28 cellular contexts compared by ENCODE assay signal in the genomic region with DNA sequence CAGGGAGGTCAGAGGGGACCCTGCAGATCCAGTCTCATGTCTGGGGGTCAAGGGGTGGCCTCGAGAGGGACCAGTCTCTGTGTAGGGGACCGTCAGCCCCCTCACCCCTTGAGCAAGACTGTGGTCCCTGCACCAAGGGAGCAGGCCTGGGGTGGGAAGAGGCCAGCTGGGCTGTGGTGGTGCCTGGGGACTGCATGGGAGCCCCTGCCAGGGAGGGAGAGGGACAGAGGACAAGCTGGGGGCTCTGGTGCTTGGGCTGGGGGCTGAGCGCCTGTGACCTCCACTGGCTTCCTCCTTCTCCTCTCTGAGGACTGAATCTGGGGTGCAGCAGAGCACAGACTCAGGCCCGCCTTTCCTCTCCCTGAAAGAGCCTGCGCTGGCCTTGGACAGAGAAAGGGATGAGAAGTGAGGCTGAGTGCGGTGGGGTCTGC. TPM values are rescaled to one million over a fixed set of nuclear protein-coding genes. Genes with fewer than 3 reads are reported as not detected.
DNase-seq lines count a peak whose midpoint lies in the region; TF ChIP-seq lines count a peak whose summit lies in the region.
"Had no signal": no experiment of that assay in that cellular context is flagged by ENCODE, and none has a peak within 500 bp of the region (broad histone marks: within the 10 kb centered on the region; RNA-seq: fewer than 3 reads in every experiment).

No MANE protein-coding gene starts in this region.

- H3K4me1 Mint-ChIP-seq in CD14-positive monocyte: peaks cover 28% of the 10 kb centered on the region
- peaks cover 40% of the 10 kb centered on the region for H3K4me1 Mint-ChIP-seq in dendritic cell treated with granulocyte-macrophage colony-stimulating factor and Interleukin-4, amounts not matched to agents 40 ng/mL and 50 ng/mL, for 4 days (ENCODE audit: low read depth)
- H3K4me1 Mint-ChIP-seq: brain, neural crest cell had no signal

- no peak overlapping the region for H3K18ac ChIP-seq in trophoblast cell (ENCODE audit: low read length)

- H2BK120ac ChIP-seq in trophoblast cell (ENCODE audit: insufficient read depth, low read length, poor library complexity): no peak overlapping the region

- intact Hi-C loops in CD14-positive monocyte (cut with micrococcal nuclease): loop anchor here (5.0 to 10.0 kb wide), 2 partner anchors 50 to 212 kb away; partner anchors contain the start of gene LAMTOR4 (in 1 of the 2)
- intact Hi-C loops in dendritic cell treated with granulocyte-macrophage colony-stimulating factor and Interleukin-4, amounts not matched to agents 40 ng/mL and 50 ng/mL, for 4 days (cut with micrococcal nuclease): no loop called here

- no peak overlapping the region for H2AK5ac ChIP-seq in trophoblast cell (ENCODE audit: low read length)

- peaks cover 45% of the 10 kb centered on the region for H4K20me1 ChIP-seq in BLaER1

- 0 out of 2 replicates have a peak overlapping the region, but pooled peaks have one; percentile 13 for H3K27ac ChIP-seq in BLaER1
- H3K27ac ChIP-seq in trophoblast cell (ENCODE audit: low read depth, low read length): no peak overlapping the region
- H3K27ac ChIP-seq: right atrium auricular region, transverse colon had no signal

- no CpG with 5 or more reads among the region's 6 CpGs for WGBS in trophoblast cell (ENCODE audit: extremely low coverage, insufficient coverage, insufficient read length)

- H3K79me2 ChIP-seq in trophoblast cell (ENCODE audit: control insufficient read depth, insufficient read depth, low read length, poor library complexity): no peaks in the 10 kb centered on the region

- H2AFZ ChIP-seq in trophoblast cell (ENCODE audit: insufficient read depth, low read length, poor library complexity): no peak overlapping the region

- no peak for TF ChIP-seq CTCF in CD14-positive monocyte (IDR thresholded peaks at IDR 0.05)

- H3K4me3 Mint-ChIP-seq in CD14-positive monocyte: no peak overlapping the region
- no peak overlapping the region for H3K4me3 Mint-ChIP-seq in dendritic cell treated with granulocyte-macrophage colony-stimulating factor and Interleukin-4, amounts not matched to agents 40 ng/mL and 50 ng/mL, for 4 days
- H3K4me3 Mint-ChIP-seq: brain; CD4-positive, CD25-positive, alpha-beta regulatory T cell; neural crest cell; T-helper 17 cell had no signal

- H3K79me1 ChIP-seq in trophoblast cell (ENCODE audit: low read length): no peaks in the 10 kb centered on the region

- DNase-seq in CD14-positive monocyte (ENCODE audit: low spot score): no peak
- DNase-seq in trophoblast cell: no peak
- DNase-seq in AG20443 (ENCODE audit: low spot score): no peak
- no peak for DNase-seq in kidney tubule cell (ENCODE audit: low spot score)
- DNase-seq in cerebellum (ENCODE audit: low spot score): no peak
- DNase-seq: activated CD4-positive, alpha-beta T cell treated with anti-CD3 and anti-CD28 coated beads, Interleukin-2, amount 50 U/mL, for 4 hours; activated CD8-positive, alpha-beta memory T cell treated with anti-CD3 and anti-CD28 coated beads, Interleukin-2, amount 50 U/mL, for 48 hours; CD4-positive, CD25-positive, alpha-beta regulatory T cell; DMS79 treated with DMSO at 0.1 percent for 48 hours; GDM1; hypothalamus; Kasumi-1; NCI-H1417; NCI-H2029; NCI-H524; OCI-M1; stimulated activated CD4-positive, alpha-beta T cell treated with anti-CD3 and anti-CD28 coated beads, Interleukin-1b, Interleukin-23, amount 100 ng/mL, for 48 hours; stimulated activated CD8-positive, alpha-beta memory T cell treated with anti-CD3 and anti-CD28 coated beads, Interleukin-4, amount 100 ng/mL, for 48 hours; T-helper 17 cell; transverse colon had no signal

- H3K9ac ChIP-seq in BLaER1: peak overlapping the region; percentile 29; the same call in 1 of the 2 replicates
- no peak overlapping the region for H3K9ac ChIP-seq in trophoblast cell (ENCODE audit: low read length)

- H3K4me3 ChIP-seq in BLaER1 (no peak overlapping the region), trophoblast cell (ENCODE audit: low read depth, low read length) (peak overlapping the region; percentile 30)
- H3K4me3 ChIP-seq: right atrium auricular region, smooth muscle cell, transverse colon had no signal

- H3K27me3 ChIP-seq in BLaER1: no peaks in the 10 kb centered on the region
- H3K27me3 ChIP-seq in trophoblast cell (ENCODE audit: insufficient read depth, low read length): no peaks in the 10 kb centered on the region
- H3K27me3 ChIP-seq: right atrium auricular region, transverse colon had no signal

- no peaks in the 10 kb centered on the region for H3K9me3 Mint-ChIP-seq in CD14-positive monocyte
- no peaks in the 10 kb centered on the region for H3K9me3 Mint-ChIP-seq in dendritic cell treated with granulocyte-macrophage colony-stimulating factor and Interleukin-4, amounts not matched to agents 40 ng/mL and 50 ng/mL, for 4 days
- H3K9me3 Mint-ChIP-seq: activated T-helper 2 cell treated with anti-CD3 and anti-CD28 coated beads, Interferon-gamma antibody, Interleukin-2, Interleukin-4, amounts not matched to agents 10 μg/mL and 5 μg/mL and 100 μg/mL, durations not matched to agents 14 hours and 24 hours and 36 hours; brain; CD4-positive, CD25-positive, alpha-beta regulatory T cell; neural crest cell had no signal

- no peak overlapping the region for H3K4ac ChIP-seq in trophoblast cell (ENCODE audit: low read depth, low read length)

- peaks cover 60 to 92% of the 10 kb centered on the region in 2 donors for H3K36me3 Mint-ChIP-seq in CD14-positive monocyte
- H3K36me3 Mint-ChIP-seq in dendritic cell treated with granulocyte-macrophage colony-stimulating factor and Interleukin-4, amounts not matched to agents 40 ng/mL and 50 ng/mL, for 4 days (ENCODE audit: low read depth): peaks cover 100% of the 10 kb centered on the region

- peaks cover 0 to 3% (median 2%) of the 10 kb centered on the region in 3 donors for H3K27me3 Mint-ChIP-seq in CD14-positive monocyte (ENCODE audit: low read depth in 3 of 3)
- no peaks in the 10 kb centered on the region for H3K27me3 Mint-ChIP-seq in dendritic cell treated with granulocyte-macrophage colony-stimulating factor and Interleukin-4, amounts not matched to agents 40 ng/mL and 50 ng/mL, for 4 days
- H3K27me3 Mint-ChIP-seq: brain; CD4-positive, CD25-positive, alpha-beta regulatory T cell; T-helper 17 cell had no signal

- H2BK12ac ChIP-seq in trophoblast cell (ENCODE audit: low read length): no peak overlapping the region

- H3K9me3 ChIP-seq in BLaER1: no peaks in the 10 kb centered on the region
- H3K9me3 ChIP-seq in trophoblast cell (ENCODE audit: insufficient read depth, low read depth, low read length): peaks cover 3% of the 10 kb centered on the region
- H3K9me3 ChIP-seq: right atrium auricular region, transverse colon had no signal

- H4K8ac ChIP-seq in trophoblast cell (ENCODE audit: low read depth, low read length): no peak overlapping the region

- H3K14ac ChIP-seq in trophoblast cell (ENCODE audit: low read length): no peak overlapping the region

- no peak overlapping the region for H4K12ac ChIP-seq in trophoblast cell (ENCODE audit: low read depth, low read length)

- H3K4me2 ChIP-seq in BLaER1: no peak overlapping the region
- H3K4me2 ChIP-seq in trophoblast cell (ENCODE audit: low read length): no peak overlapping the region
- H3K4me2 ChIP-seq: smooth muscle cell had no signal

- H4K91ac ChIP-seq in trophoblast cell (ENCODE audit: low read depth, low read length): no peak overlapping the region

- H3K36me3 ChIP-seq in BLaER1 (peaks cover 100% of the 10 kb centered on the region), trophoblast cell (ENCODE audit: control insufficient read depth in 1 of 2, insufficient read depth in 2 of 2, low read length in 2 of 2) (peaks cover 83 to 91% of the 10 kb centered on the region in 2 experiments)

- no peak overlapping the region for H2BK5ac ChIP-seq in trophoblast cell (ENCODE audit: low read depth, low read length, poor library complexity)

- no peak overlapping the region for H3K23ac ChIP-seq in trophoblast cell (ENCODE audit: low read length)

- H3K4me1 ChIP-seq in BLaER1 (peaks cover 4% of the 10 kb centered on the region; the same call in 1 of the 2 replicates), trophoblast cell (ENCODE audit: control insufficient read depth in 1 of 2, insufficient read depth in 2 of 2, low read length in 2 of 2) (no peaks in the 10 kb centered on the region)
- H3K4me1 ChIP-seq: right atrium auricular region, transverse colon had no signal

- peak overlapping the region in 4 of 7 donors; percentile 5 to 83 (median 50) for H3K27ac Mint-ChIP-seq in CD14-positive monocyte
- H3K27ac Mint-ChIP-seq in dendritic cell treated with granulocyte-macrophage colony-stimulating factor and Interleukin-4, amounts not matched to agents 40 ng/mL and 50 ng/mL, for 4 days: peak overlapping the region; percentile 61
- H3K27ac Mint-ChIP-seq: activated T-helper 2 cell treated with anti-CD3 and anti-CD28 coated beads, Interferon-gamma antibody, Interleukin-2, Interleukin-4, amounts not matched to agents 10 μg/mL and 5 μg/mL and 100 μg/mL, durations not matched to agents 14 hours and 24 hours and 36 hours; brain; CD4-positive, CD25-positive, alpha-beta regulatory T cell; T-helper 17 cell had no signal

RNA-seq across cellular contexts. Expression of gene PILRB, which starts 0.8 kb away (rescaled TPM):
- 1 to 10 TPM; 1.7 to 2.2 TPM for polyA plus RNA-seq in CD14-positive monocyte
- 16.4 and 18.2 TPM in 2 replicates for polyA plus RNA-seq in trophoblast cell (2013)
- total RNA-seq in cerebellum: 18.4 TPM

RNA-seq across cellular contexts. Expression of gene PILRA, which starts 16.1 kb away (rescaled TPM):
- 100 to 1,000 TPM; 364 to 491 TPM for polyA plus RNA-seq in CD14-positive monocyte
- 2.5 and 2.9 TPM in 2 replicates for polyA plus RNA-seq in trophoblast cell (2013)
- total RNA-seq in cerebellum: 3.3 TPM

RNA-seq across cellular contexts. Expression of gene SPDYE3, which starts 49.6 kb away (rescaled TPM):
- 1 to 10 TPM in 1 of 2 donors, under 1 TPM in 1; 0.58 to 1.2 TPM for polyA plus RNA-seq in CD14-positive monocyte
- not detected in 2 replicates for polyA plus RNA-seq in trophoblast cell (2013)
- not detected for total RNA-seq in cerebellum
- total RNA-seq: activated T-helper 2 cell treated with anti-CD3 and anti-CD28 coated beads, Interferon-gamma antibody, Interleukin-2, Interleukin-4, amounts not matched to agents 10 μg/mL and 5 μg/mL and 100 μg/mL, durations not matched to agents 14 hours and 24 hours and 36 hours; CD4-positive, CD25-positive, alpha-beta regulatory T cell; left lobe of liver; neural crest cell; right atrium auricular region; smooth muscle cell; T-helper 17 cell; transverse colon had no signal
